8 cellular contexts compared by ENCODE assay signal in the genomic region with DNA sequence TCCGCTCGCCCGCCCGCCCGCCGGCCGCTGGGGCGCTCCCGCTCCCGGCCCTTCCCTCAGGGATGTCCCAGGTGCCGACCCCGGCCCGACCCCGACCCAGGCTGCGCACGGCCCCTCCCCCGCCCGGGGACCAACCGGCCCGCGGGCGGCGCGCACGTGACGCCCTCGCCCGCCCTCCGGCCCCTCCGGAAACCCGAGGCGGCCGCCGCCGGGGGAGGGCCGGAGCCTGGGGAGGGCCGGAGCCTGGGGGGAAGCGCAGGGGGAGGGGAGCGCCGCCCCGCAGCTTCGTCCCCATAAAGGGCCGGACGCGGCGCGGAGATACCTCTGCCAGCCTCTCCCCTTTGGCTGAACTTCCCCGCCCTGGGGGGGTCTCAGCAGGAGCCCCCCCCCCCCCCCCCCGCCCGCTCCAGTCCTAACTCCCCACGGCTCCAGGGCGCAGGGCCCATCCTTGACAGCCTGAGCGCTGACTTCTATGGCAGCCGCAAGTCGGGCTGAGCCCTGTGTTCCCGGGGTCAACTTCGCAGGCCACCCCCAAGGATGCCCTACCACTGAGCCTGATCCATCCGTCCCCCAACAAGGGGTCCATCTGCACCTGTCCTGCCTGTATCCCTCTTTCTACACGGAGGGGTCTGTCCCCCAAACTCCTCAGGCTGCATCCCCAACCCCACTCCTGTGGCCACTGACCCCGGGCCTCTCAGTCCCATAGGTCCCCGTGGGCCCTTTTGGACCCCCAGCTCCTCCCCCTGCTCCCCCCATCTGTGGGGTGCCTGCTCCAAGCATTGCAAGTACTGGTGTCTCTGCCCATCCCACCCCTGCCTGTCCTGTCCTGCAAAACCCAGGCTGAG. TPM values are rescaled to one million over a fixed set of nuclear protein-coding genes. Genes with fewer than 3 reads are reported as not detected.
DNase-seq lines count a peak whose midpoint lies in the region; ATAC-seq and TF ChIP-seq lines count a peak whose summit lies in the region.

Gene MAPK12, minus strand, starts transcription at position 69 of the 845 bp plus-strand sequence. CDS start 174 bp downstream, outside the sequence.

- peaks cover 1% of the 10 kb centered on the region for H3K9me3 ChIP-seq in neuron (ENCODE audit: low read length)

- ATAC-seq in GM21737 (IDR thresholded peaks at IDR 0.05; ENCODE audit: unreplicated experiment) = peak; percentile 33
- ATAC-seq in SK-N-SH treated with all-trans-retinoic acid at 6 μM for 48 hours = peak; percentile 43
- no peak for ATAC-seq in HG03378 (IDR thresholded peaks at IDR 0.05; ENCODE audit: unreplicated experiment)
- no peak for ATAC-seq in GM18858 (IDR thresholded peaks at IDR 0.05; ENCODE audit: unreplicated experiment)

- peak within 1 kb of the TSS; percentile 5 for H2AFZ ChIP-seq in neuron (ENCODE audit: low read depth, low read length)

- peaks cover 24% of the 10 kb centered on the region for H3K36me3 ChIP-seq in neuron (ENCODE audit: insufficient read depth, low read length)

- in situ Hi-C loops in Caki2 (cut with HindIII; ENCODE audit: low pct_unique_long_range_greater_than_20kb, low sequenced_read_pairs) = no loop called here

- peak within 1 kb of the TSS; percentile 58 for H3K4me3 ChIP-seq in neuron (ENCODE audit: low read length)

- no peaks in the 10 kb centered on the region for H3K27me3 ChIP-seq in neuron (ENCODE audit: insufficient read depth, low read length)

- DNase-seq in Caki2 (ENCODE audit: low read depth) (peak; percentile 59), fibroblast of gingiva (ENCODE audit: low read depth) (peak; percentile 25), Ammon's horn (ENCODE audit: low spot score) (no peak)

- peaks cover 20% of the 10 kb centered on the region for H3K4me1 ChIP-seq in neuron (ENCODE audit: insufficient read depth, low read length)

TF ChIP-seq in SK-N-SH treated with all-trans-retinoic acid at 6 μM for 48 hours, 23 proteins besides CTCF, POLR2A, EP300 and RAD21:
- TF ChIP-seq CREB5 (CRISPR knock-in tag; IDR thresholded peaks at IDR 0.05; ENCODE audit: low read depth) (no peak), ZNF70 (CRISPR knock-in tag; IDR thresholded peaks at IDR 0.05) (no peak), PATZ1 (CRISPR knock-in tag; IDR thresholded peaks at IDR 0.05; ENCODE audit: borderline replicate concordance) (peak; percentile 97; the same call in 1 of the 2 replicates), ISL1 (CRISPR knock-in tag; IDR thresholded peaks at IDR 0.05) (no peak), ZC3H10 (CRISPR knock-in tag; IDR thresholded peaks at IDR 0.05) (no peak), PPARA (CRISPR knock-in tag; IDR thresholded peaks at IDR 0.05; ENCODE audit: borderline replicate concordance) (no peak), TOX (CRISPR knock-in tag; IDR thresholded peaks at IDR 0.05; ENCODE audit: borderline replicate concordance) (no peak)
- TF ChIP-seq, protein P1, sequence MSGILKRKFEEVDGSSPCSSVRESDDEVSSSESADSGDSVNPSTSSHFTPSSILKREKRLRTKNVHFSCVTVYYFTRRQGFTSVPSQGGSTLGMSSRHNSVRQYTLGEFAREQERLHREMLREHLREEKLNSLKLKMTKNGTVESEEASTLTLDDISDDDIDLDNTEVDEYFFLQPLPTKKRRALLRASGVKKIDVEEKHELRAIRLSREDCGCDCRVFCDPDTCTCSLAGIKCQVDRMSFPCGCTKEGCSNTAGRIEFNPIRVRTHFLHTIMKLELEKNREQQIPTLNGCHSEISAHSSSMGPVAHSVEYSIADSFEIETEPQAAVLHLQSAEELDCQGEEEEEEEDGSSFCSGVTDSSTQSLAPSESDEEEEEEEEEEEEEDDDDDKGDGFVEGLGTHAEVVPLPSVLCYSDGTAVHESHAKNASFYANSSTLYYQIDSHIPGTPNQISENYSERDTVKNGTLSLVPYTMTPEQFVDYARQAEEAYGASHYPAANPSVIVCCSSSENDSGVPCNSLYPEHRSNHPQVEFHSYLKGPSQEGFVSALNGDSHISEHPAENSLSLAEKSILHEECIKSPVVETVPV (CRISPR knock-in tag; IDR thresholded peaks at IDR 0.05) = no peak

RNA-seq across cellular contexts. Expression of gene MAPK12, which starts in this region (rescaled TPM):
- total RNA-seq in Caki2 (2014; rRNA removed; shearing (Covaris generic); ENCODE audit: low replicate concordance) = 142 and 149 TPM in 2 replicates

Comparison
In these comparisons a context has a peak if more than half of its experiments do, and no peak if none do; other contexts are left out.
1. ATAC-seq: peak in GM21737 (single experiment) and SK-N-SH treated with all-trans-retinoic acid at 6 μM for 48 hours (single experiment); none in HG03378 (single experiment) and GM18858 (single experiment).